23 cellular contexts compared by ENCODE assay signal in the genomic region with DNA sequence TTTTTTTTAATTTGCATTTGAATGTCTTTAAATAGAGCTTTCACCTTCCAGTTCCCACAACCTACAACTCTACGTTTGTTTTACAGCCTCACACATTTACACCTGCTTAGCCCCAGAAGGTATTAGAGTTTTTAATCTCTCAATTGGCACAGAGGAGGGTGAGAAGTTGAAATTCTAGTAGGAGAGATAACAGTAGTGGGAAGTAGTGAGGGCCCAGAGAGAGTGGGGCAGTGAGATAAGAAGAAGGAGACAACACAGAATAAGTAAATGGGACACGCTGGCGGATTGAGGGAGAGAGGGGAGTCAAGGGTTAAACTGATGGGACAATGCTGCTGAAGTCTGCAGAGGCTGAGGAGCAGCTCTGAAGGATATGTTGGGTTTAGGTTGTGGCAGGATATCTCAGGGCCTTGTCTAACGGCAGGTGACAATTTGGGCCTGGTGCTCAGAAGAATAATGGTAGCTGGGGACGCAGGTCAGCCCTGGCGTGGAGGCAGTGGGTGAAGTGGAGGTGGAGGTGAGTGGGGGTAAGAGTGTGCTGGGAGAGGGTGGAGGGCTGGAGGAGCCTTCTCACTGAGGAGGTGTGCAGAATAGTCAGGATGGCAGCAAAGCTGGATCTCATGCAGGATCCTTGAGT.
"Had no signal": no experiment of that assay in that cellular context is flagged by ENCODE, and none has a peak within 500 bp of the region (broad histone marks: within the 10 kb centered on the region; RNA-seq: fewer than 3 reads in every experiment).

No MANE protein-coding gene starts in this region.

- H3K4me3 Mint-ChIP-seq: activated CD4-positive, alpha-beta T cell treated with anti-CD3 and anti-CD28 coated beads, Interleukin-2, amount 10 ng/mL, durations not matched to agents 7 days and 5 days; activated CD8-positive, alpha-beta T cell treated with anti-CD3 and anti-CD28 coated beads, Interleukin-2, amount 10 ng/mL, durations not matched to agents 7 days and 5 days; activated naive CD8-positive, alpha-beta T cell treated with anti-CD3 and anti-CD28 coated beads, Interleukin-2, amount 50 U/mL, for 24 hours; activated T-helper 1 cell treated with anti-CD3 and anti-CD28 coated beads, Interleukin-12 subunit alpha, Interleukin-12 subunit beta, Interleukin-2, Interleukin-4 antibody, amounts not matched to agents 30 ng/mL and 10 ng/mL and 1 ng/mL, durations not matched to agents 14 hours and 24 hours and 36 hours; naive thymus-derived CD4-positive, alpha-beta T cell; stimulated activated memory B cell treated with anti-CD40 and anti-IgM and Interleukin-4, amounts not matched to agents 10 μg/mL and 1 μg/mL and 100 μg/mL, for 72 hours had no signal

- H3K9me3 ChIP-seq: lower lobe of right lung, neutrophil, ovary, psoas muscle, right atrium auricular region, testis, vagina had no signal

- H3K27ac Mint-ChIP-seq: activated CD4-positive, alpha-beta T cell treated with anti-CD3 and anti-CD28 coated beads, Interleukin-2, amount 10 ng/mL, durations not matched to agents 7 days and 5 days; activated CD8-positive, alpha-beta T cell treated with anti-CD3 and anti-CD28 coated beads, Interleukin-2, amount 10 ng/mL, durations not matched to agents 7 days and 5 days; activated naive CD8-positive, alpha-beta T cell treated with anti-CD3 and anti-CD28 coated beads, Interleukin-2, amount 50 U/mL, for 24 hours; activated T-helper 1 cell treated with anti-CD3 and anti-CD28 coated beads, Interleukin-12 subunit alpha, Interleukin-12 subunit beta, Interleukin-2, Interleukin-4 antibody, amounts not matched to agents 30 ng/mL and 10 ng/mL and 1 ng/mL, durations not matched to agents 14 hours and 24 hours and 36 hours; naive thymus-derived CD4-positive, alpha-beta T cell; stimulated activated memory B cell treated with anti-CD40 and anti-IgM and Interleukin-4, amounts not matched to agents 10 μg/mL and 1 μg/mL and 100 μg/mL, for 72 hours had no signal

- H3K36me3 ChIP-seq: lower lobe of right lung, neutrophil, ovary, right atrium auricular region, vagina had no signal

- H3K4me1 Mint-ChIP-seq: activated naive CD8-positive, alpha-beta T cell treated with anti-CD3 and anti-CD28 coated beads, Interleukin-2, amount 50 U/mL, for 24 hours had no signal

- H3K4me3 ChIP-seq: lower lobe of right lung, ovary, psoas muscle, right atrium auricular region, testis, vagina had no signal

- H3K36me3 Mint-ChIP-seq: naive thymus-derived CD4-positive, alpha-beta T cell; stimulated activated memory B cell treated with anti-CD40 and anti-IgM and Interleukin-4, amounts not matched to agents 10 μg/mL and 1 μg/mL and 100 μg/mL, for 72 hours had no signal

- H3K9me3 Mint-ChIP-seq: activated CD4-positive, alpha-beta T cell treated with anti-CD3 and anti-CD28 coated beads, Interleukin-2, amount 10 ng/mL, durations not matched to agents 7 days and 5 days; activated naive CD8-positive, alpha-beta T cell treated with anti-CD3 and anti-CD28 coated beads, Interleukin-2, amount 50 U/mL, for 24 hours; activated T-helper 1 cell treated with anti-CD3 and anti-CD28 coated beads, Interleukin-12 subunit alpha, Interleukin-12 subunit beta, Interleukin-2, Interleukin-4 antibody, amounts not matched to agents 30 ng/mL and 10 ng/mL and 1 ng/mL, durations not matched to agents 14 hours and 24 hours and 36 hours; naive thymus-derived CD4-positive, alpha-beta T cell had no signal

- H3K27me3 ChIP-seq: foreskin keratinocyte, neutrophil, ovary, right atrium auricular region, testis, vagina had no signal

- ATAC-seq: activated CD8-positive, alpha-beta T cell treated with anti-CD3 and anti-CD28 coated beads, Interleukin-2, amount 10 ng/mL, durations not matched to agents 7 days and 5 days; activated naive CD8-positive, alpha-beta T cell treated with anti-CD3 and anti-CD28 coated beads, Interleukin-2, amount 50 U/mL, for 24 hours; foreskin keratinocyte; stimulated activated memory B cell treated with anti-CD40 and anti-IgM and Interleukin-4, amounts not matched to agents 10 μg/mL and 1 μg/mL and 100 μg/mL, for 72 hours had no signal

- DNase-seq: activated CD4-positive, alpha-beta T cell treated with anti-CD3 and anti-CD28 coated beads, Interleukin-2, amount 10 ng/mL, durations not matched to agents 7 days and 5 days; activated CD4-positive, CD25-positive, alpha-beta regulatory T cell treated with anti-CD3 and anti-CD28 coated beads, Interleukin-2, amount 50 U/mL, for 72 hours; activated CD8-positive, alpha-beta T cell treated with anti-CD3 and anti-CD28 coated beads, Interleukin-2, amount 10 ng/mL, durations not matched to agents 7 days and 5 days; activated gamma-delta T cell; activated naive CD4-positive, alpha-beta T cell treated with anti-CD3 and anti-CD28 coated beads, Interleukin-2, amount 50 U/mL, for 16 hours; activated naive CD8-positive, alpha-beta T cell treated with anti-CD3 and anti-CD28 coated beads, Interleukin-2, amount 50 U/mL, for 24 hours; cerebellar nuclear complex; effector CD4-positive, alpha-beta T cell; foreskin keratinocyte; kidney; lower lobe of right lung; naive thymus-derived CD4-positive, alpha-beta T cell; stimulated activated CD4-positive, alpha-beta T cell treated with anti-CD3 and anti-CD28 coated beads, Interleukin-1b, Interleukin-23, amount 100 ng/mL, for 48 hours; T1000; trophoblast cell had no signal
